Comparison of ENCODE assay signal across 8 cellular contexts in the genomic region with DNA sequence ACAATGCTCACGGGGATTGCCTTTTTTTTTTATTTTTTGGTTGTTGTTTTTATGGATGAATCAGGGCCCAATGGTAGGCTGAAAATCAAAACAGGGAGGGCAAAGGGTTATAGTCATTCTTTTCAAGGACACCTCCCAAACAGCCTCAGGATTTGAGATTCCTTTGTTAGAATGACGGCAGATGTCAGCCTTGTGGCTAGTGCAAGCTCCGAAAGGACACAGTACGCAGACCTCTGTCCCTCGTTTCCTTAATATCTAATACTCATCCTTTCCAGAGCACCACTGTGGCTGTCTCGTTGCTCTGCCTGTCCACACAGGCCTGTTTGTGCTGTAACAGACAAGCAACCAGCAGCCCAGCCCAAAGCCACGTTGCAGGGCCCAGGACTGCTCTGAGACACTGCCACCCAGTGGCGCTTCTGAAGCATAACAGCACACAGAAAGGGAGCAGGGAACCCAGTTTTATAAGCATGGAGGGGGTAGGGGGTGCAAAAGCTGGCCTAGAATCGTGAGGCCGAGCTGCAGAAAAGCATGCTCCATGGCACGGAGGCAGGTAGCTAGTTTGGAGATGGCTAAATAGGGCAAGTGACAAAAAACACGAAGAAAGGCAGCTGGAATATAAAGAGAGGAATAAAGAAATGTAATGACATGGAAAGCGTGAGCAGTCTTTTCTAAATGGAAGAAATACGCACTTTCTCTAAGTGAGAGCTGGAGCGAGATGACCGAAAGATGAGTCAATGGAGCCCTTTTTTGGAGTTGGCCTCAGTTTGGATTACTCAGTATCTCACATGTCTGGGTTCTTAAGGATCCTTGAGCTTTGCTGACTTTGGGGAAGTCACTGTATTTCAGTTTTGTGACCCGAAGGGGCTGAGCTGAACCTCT. TPM values are rescaled to one million over a fixed set of nuclear protein-coding genes. Genes with fewer than 3 reads are reported as not detected.
DNase-seq lines count a peak whose midpoint lies in the region; ATAC-seq, FAIRE-seq and TF ChIP-seq lines count a peak whose summit lies in the region.

No MANE protein-coding gene starts in this region.

- peak; percentile 93 for TF ChIP-seq RAD21 in HepG2 (CRISPR knock-in tag; IDR thresholded peaks at IDR 0.05)

- peak; percentile 97 for TF ChIP-seq CTCF in HepG2 (CRISPR knock-in tag; IDR thresholded peaks at IDR 0.05)

- DNase-seq in NCI-H187 (lab: John Stamatoyannopoulos, UW) (peak; percentile 23 to 54), NCI-H187 treated with DMSO at 0.1 percent for 48 hours (lab: John Stamatoyannopoulos, UW) (no peak), NCI-H446 treated with DMSO at 0.1 percent for 48 hours (lab: John Stamatoyannopoulos, UW) (peak; percentile 64), dedifferentiated amniotic fluid mesenchymal stem cell (ENCODE audit: extremely low spot score) (peak; percentile 92), HepG2 (ENCODE audit: low spot score) (peak; percentile 80)
- DNase-seq in activated CD4-positive, alpha-beta T cell treated with anti-CD3 and anti-CD28 coated beads for 1 hour, result peak; percentile 29
- DNase-seq in stimulated activated CD4-positive, alpha-beta T cell treated with anti-CD3 and anti-CD28 coated beads, Interleukin-2, amount 100 ng/mL, for 24 hours, result peak; percentile 55 to 68

- peak; percentile 58 for FAIRE-seq in HepG2 (lab: Jason Lieb, UNC)

- no peaks in the 10 kb centered on the region for H3K36me3 ChIP-seq in HepG2 (replicated peaks in 1 of 2; ENCODE audit: control insufficient read depth in 1 of 2, insufficient read depth in 2 of 2, low read length in 2 of 2)

- TF ChIP-seq POLR2A in HepG2 (IDR thresholded peaks at IDR 0.05; ENCODE audit: insufficient read depth in 1 of 2, low read depth in 2 of 2, low read length in 2 of 2), result peak in 1 of 2 experiments; percentile 21; a peak in 1 of 4 replicates

- peak overlapping the region; percentile 48 for H2AFZ ChIP-seq in HepG2 (ENCODE audit: low read length)

- WGBS in HepG2 (ENCODE audit: low lambda C conversion rate), result 10% methylated on average over 17 of the region's 17 CpGs

- ATAC-seq in HG03135 (IDR thresholded peaks at IDR 0.05; ENCODE audit: unreplicated experiment), result peak; percentile 85
- ATAC-seq in HepG2, result peak; percentile 97

- H3K4me1 ChIP-seq in HepG2 (ENCODE audit: insufficient read depth, low read length), result peaks cover 64% of the 10 kb centered on the region

- no TSS peak for BruUV-seq in HepG2 (replicated peaks; lab: Mats Ljungman, UMichigan)

- H3K79me2 ChIP-seq in HepG2 (ENCODE audit: insufficient read depth, low read length), result no peaks in the 10 kb centered on the region

- intact Hi-C loops in HepG2 (cut with micrococcal nuclease; ENCODE audit: unreplicated experiment), result loop anchor here (1.0 to 2.0 kb wide), 5 partner anchors 34 to 247 kb away; no protein-coding TSS in a partner anchor

- H3K27ac ChIP-seq in HepG2 (ENCODE audit: extremely low read length, insufficient read depth, low read length), result peak overlapping the region; percentile 7

- H4K20me1 ChIP-seq in HepG2 (ENCODE audit: insufficient read depth, low read length), result no peaks in the 10 kb centered on the region

- no peaks in the 10 kb centered on the region; a peak in 1 of 5 replicates for H3K27me3 ChIP-seq in HepG2 (ENCODE audit: control insufficient read depth in 1 of 2, insufficient read depth in 2 of 2, low read length in 2 of 2)

- peak overlapping the region; percentile 86 for H3K4me2 ChIP-seq in HepG2 (ENCODE audit: low read depth, low read length)

- no peak for TF ChIP-seq EP300 in HepG2 (IDR thresholded peaks at IDR 0.05; ENCODE audit: low read depth in 2 of 2, low read length in 2 of 2)
- TF ChIP-seq EP300 in HepG2 (CRISPR knock-in tag; IDR thresholded peaks at IDR 0.05; ENCODE audit: borderline replicate concordance), result no peak

- POLR2A ChIA-PET in HepG2 (lab: Yijun Ruan, JAX), result interaction anchor here (0.6 to 1.3 kb wide), 5 partner anchors 33 to 248 kb away, joined by 3 to 5 read pairs (median 4); no protein-coding TSS in a partner anchor

- H3K4me3 ChIP-seq in HepG2 (replicated peaks in 1 of 3; ENCODE audit: insufficient read depth in 1 of 3, low read depth in 2 of 3, low read length in 3 of 3), result peak overlapping the region in 2 of 3 experiments; percentile 40 to 54; a peak in 3 of 6 replicates

- peak overlapping the region; percentile 65 for H3K9ac ChIP-seq in HepG2 (ENCODE audit: insufficient read depth, low read depth, low read length)

- in situ Hi-C loops in HepG2 (cut with HindIII; ENCODE audit: extremely low pct_ligation_motif_present, low pct_unique_long_range_greater_than_20kb), result no loop called here

- H3K9me3 ChIP-seq in HepG2 (ENCODE audit: low read length), result no peaks in the 10 kb centered on the region

- CTCF ChIA-PET in HepG2 (lab: Yijun Ruan, JAX; ENCODE audit: low intra/inter-chr PET ratio, low total read pairs), result interaction anchor here (0.8 to 1.5 kb wide), 2 partner anchors 62 to 191 kb away, joined by 3 to 7 read pairs; no protein-coding TSS in a partner anchor

TF ChIP-seq in HepG2, 621 proteins besides CTCF, POLR2A, EP300 and RAD21 (continues in another document):
- TF ChIP-seq ZNF256 (CRISPR knock-in tag; conservative IDR thresholded peaks at IDR 0.05), result no peak
- TF ChIP-seq ZNF816 (CRISPR knock-in tag; IDR thresholded peaks at IDR 0.05; ENCODE audit: borderline replicate concordance), result no peak
- TF ChIP-seq HOXA5 (CRISPR knock-in tag; IDR thresholded peaks at IDR 0.05), result no peak
- TF ChIP-seq SSRP1 (CRISPR knock-in tag; IDR thresholded peaks at IDR 0.05), result peak; percentile 81; the same call in 1 of the 2 replicates
- TF ChIP-seq SALL1 (CRISPR knock-in tag; IDR thresholded peaks at IDR 0.05), result peak; percentile 94
- TF ChIP-seq PTBP1 (IDR thresholded peaks at IDR 0.05; ENCODE audit: low read depth, low read length, poor library complexity, severe bottlenecking), result no peak
- TF ChIP-seq, protein P1, sequence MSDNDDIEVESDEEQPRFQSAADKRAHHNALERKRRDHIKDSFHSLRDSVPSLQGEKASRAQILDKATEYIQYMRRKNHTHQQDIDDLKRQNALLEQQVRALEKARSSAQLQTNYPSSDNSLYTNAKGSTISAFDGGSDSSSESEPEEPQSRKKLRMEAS (IDR thresholded peaks at IDR 0.05), result peak; percentile 70
- TF ChIP-seq GATAD1 (CRISPR knock-in tag; IDR thresholded peaks at IDR 0.05), result 0 out of 2 replicates have a peak, but pooled peaks have one; percentile 49
- peak; percentile 73; the same call in 1 of the 2 replicates for TF ChIP-seq ZNF598 (CRISPR knock-in tag; IDR thresholded peaks at IDR 0.05; ENCODE audit: borderline replicate concordance)
- 0 out of 2 replicates have a peak, but pooled peaks have one; percentile 57 for TF ChIP-seq ZKSCAN8 (CRISPR knock-in tag; IDR thresholded peaks at IDR 0.05; ENCODE audit: borderline replicate concordance)
- TF ChIP-seq DMAP1 (CRISPR knock-in tag; IDR thresholded peaks at IDR 0.05), result peak; percentile 66
- TF ChIP-seq ZNF839 (CRISPR knock-in tag; IDR thresholded peaks at IDR 0.05; ENCODE audit: borderline replicate concordance), result peak; percentile 39; the same call in 1 of the 2 replicates
- peak; percentile 42; the same call in 1 of the 2 replicates for TF ChIP-seq ZNF788 (CRISPR knock-in tag; IDR thresholded peaks at IDR 0.05; ENCODE audit: borderline replicate concordance)
- TF ChIP-seq ZFP36 (IDR thresholded peaks at IDR 0.05; ENCODE audit: borderline replicate concordance, low read depth, low read length, partially characterized antibody), result peak; percentile 6
- no peak for TF ChIP-seq XBP1 (CRISPR knock-in tag; IDR thresholded peaks at IDR 0.05)

RNA-seq across cellular contexts. Expression of a gene that starts 40.7 kb away (rescaled TPM):
- total RNA-seq in HepG2 (2016; rRNA removed; fragmentation: Illumina TruSeq; extraction: Trizol), result not detected in 2 replicates
- not detected in 2 replicates for total RNA-seq in HepG2 (2016; cell fraction: cytosol; rRNA removed; fragmentation: Illumina TruSeq; extraction: Trizol; ENCODE audit: low read depth)
- total RNA-seq in HepG2 (2016; cell fraction: insoluble cytoplasmic fraction; rRNA removed; fragmentation: Illumina TruSeq; extraction: Trizol), result not detected in 2 replicates
- total RNA-seq in HepG2 (2016; cell fraction: membrane; rRNA removed; fragmentation: Illumina TruSeq; extraction: Trizol), result not detected in 2 replicates
- total RNA-seq in HepG2 (2016; cell fraction: nucleus; rRNA removed; fragmentation: Illumina TruSeq; extraction: Trizol), result not detected in 2 replicates
- polyA plus RNA-seq in HepG2 (2011; rRNA removed), result not detected in 2 replicates
- not detected in 2 replicates for polyA plus RNA-seq in HepG2 (2011; cell fraction: cytosol; rRNA removed)
- not detected in 2 replicates for polyA plus RNA-seq in HepG2 (2011; cell fraction: nucleus; rRNA removed)
- not detected in 2 replicates for polyA plus RNA-seq in HepG2 (2012)
- polyA plus RNA-seq in HepG2 (2016; cell fraction: cytosol; fragmentation: Illumina TruSeq; extraction: Trizol; ENCODE audit: low read depth), result not detected in 2 replicates
- polyA plus RNA-seq in HepG2 (2016; cell fraction: insoluble cytoplasmic fraction; fragmentation: Illumina TruSeq; extraction: Trizol; ENCODE audit: low read depth), result not detected in 2 replicates
- polyA plus RNA-seq in HepG2 (2016; cell fraction: membrane; fragmentation: Illumina TruSeq; extraction: Trizol; ENCODE audit: low read depth), result not detected in 2 replicates
- not detected in 2 replicates for polyA plus RNA-seq in HepG2 (2016; cell fraction: nucleus; fragmentation: Illumina TruSeq; extraction: Trizol; ENCODE audit: insufficient read depth, low read depth)
- polyA minus RNA-seq in HepG2 (2011; rRNA and poly(A)+ RNA removed; ENCODE audit: low replicate concordance), result not detected in 2 replicates
- not detected in 2 replicates for polyA minus RNA-seq in HepG2 (2011; cell fraction: cytosol; rRNA and poly(A)+ RNA removed)
- polyA minus RNA-seq in HepG2 (2011; cell fraction: nucleus; rRNA and poly(A)+ RNA removed), result not detected in 2 replicates
